16 cellular contexts compared by ENCODE assay signal in the genomic region with DNA sequence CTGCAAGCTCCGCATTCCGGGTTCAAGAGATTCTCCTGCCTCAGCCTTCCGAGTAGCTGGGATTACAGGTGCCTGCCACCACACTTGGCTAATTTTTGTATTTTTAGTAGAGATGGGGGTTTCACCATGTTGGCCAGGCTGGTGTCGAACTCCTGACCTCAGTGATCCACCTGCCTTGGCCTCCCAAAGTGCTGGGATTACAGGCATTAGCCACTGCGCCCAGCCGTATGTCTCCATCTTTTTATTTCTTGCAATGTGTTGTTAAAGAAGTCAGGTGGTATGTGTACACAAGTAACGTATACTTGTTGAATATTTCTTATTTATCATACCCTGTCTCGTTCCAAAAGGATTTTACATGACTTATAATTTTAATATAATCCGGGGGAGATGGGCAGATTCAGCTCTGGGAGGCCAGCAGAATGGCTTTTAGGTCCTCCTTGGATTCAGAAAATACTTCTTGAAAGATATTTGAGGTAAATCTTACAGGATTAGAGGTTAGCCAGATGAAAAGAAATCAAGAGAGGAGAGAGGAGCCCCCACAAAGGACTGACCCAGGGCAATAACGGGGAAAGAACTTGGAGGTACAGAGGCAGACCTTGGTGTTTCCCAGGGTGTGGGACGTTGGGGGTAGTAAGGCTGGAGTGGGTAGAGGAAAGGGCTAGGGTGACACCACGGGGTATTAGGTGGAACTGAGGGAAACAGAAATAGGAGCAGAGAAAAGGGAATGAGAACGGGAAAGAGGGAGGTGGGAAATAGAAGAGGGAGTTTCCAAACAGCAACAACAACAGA.
"Had no signal": no experiment of that assay in that cellular context is flagged by ENCODE, and none has a peak within 500 bp of the region (broad histone marks: within the 10 kb centered on the region; RNA-seq: fewer than 3 reads in every experiment).

No MANE protein-coding gene starts in this region.

- H3K4me1 ChIP-seq: pancreas, tibial artery had no signal

- H3K4me3 Mint-ChIP-seq: neural crest cell had no signal

- H3K27ac ChIP-seq: epithelial cell of prostate, gastroesophageal sphincter, left lung, pancreas, tibial artery, vagina had no signal

- H3K27me3 ChIP-seq: gastroesophageal sphincter, left lung, pancreas, tibial artery, vagina had no signal

- ATAC-seq: gastroesophageal sphincter, left lung, pancreas had no signal

- H3K9me3 ChIP-seq: gastroesophageal sphincter, left lung, pancreas, SK-N-SH, tibial artery, vagina had no signal

- H3K9ac ChIP-seq: SK-N-SH had no signal

- DNase-seq: activated CD4-positive, alpha-beta T cell treated with anti-CD3 and anti-CD28 coated beads, Interleukin-2, amount 50 U/mL, for 4 hours; activated gamma-delta T cell treated with Interleukin-2 at 50 U/mL for 16 hours; central memory CD4-positive, alpha-beta T cell; cortex of kidney; effector memory CD4-positive, alpha-beta T cell; left lung; mesenchymal stem cell; pancreas; SK-N-SH; stimulated activated CD4-positive, alpha-beta T cell treated with anti-CD3 and anti-CD28 coated beads, Interleukin-15, amount 100 ng/mL, for 24 hours; stimulated activated CD4-positive, alpha-beta T cell treated with anti-CD3 and anti-CD28 coated beads, Interleukin-4, amount 100 ng/mL, for 24 hours; tibial artery had no signal

- H3K9me3 Mint-ChIP-seq: neural crest cell had no signal

- H3K4me2 ChIP-seq: SK-N-SH had no signal

- H3K4me3 ChIP-seq: gastroesophageal sphincter, left lung, pancreas, tibial artery, vagina had no signal
